Comparison of ENCODE assay signal across 8 cellular contexts in genomic region chr6:56890683-56891429, GRCh38.
DNase-seq lines count a peak whose midpoint lies in the region; ATAC-seq and TF ChIP-seq lines count a peak whose summit lies in the region.

No MANE protein-coding gene starts in this region.

- WGBS in gastroesophageal sphincter (ENCODE audit: low coverage in 1 of 2), 2 donors = 28 to 44% methylated on average over 4 to 5 of the region's 8 CpGs

- H3K36me3 Mint-ChIP-seq in naive thymus-derived CD8-positive, alpha-beta T cell = no peaks in the 10 kb centered on the region

- H3K27ac ChIP-seq in RWPE2 (ENCODE audit: poor library complexity, severe bottlenecking) (no peak overlapping the region), gastroesophageal sphincter (peak overlapping the region; percentile 51 to 80 (median 70))

- no peak overlapping the region for H3K27ac Mint-ChIP-seq in naive thymus-derived CD8-positive, alpha-beta T cell

- H3K4me3 Mint-ChIP-seq in naive thymus-derived CD8-positive, alpha-beta T cell = no peak overlapping the region

- POLR2A ChIA-PET in naive thymus-derived CD8-positive, alpha-beta T cell (lab: Charles Lee) = no interaction called here

- H3K4me3 ChIP-seq in RWPE2 (ENCODE audit: severe bottlenecking) (no peak overlapping the region), gastroesophageal sphincter (no peak overlapping the region)

- no peaks in the 10 kb centered on the region for H3K27me3 ChIP-seq in RWPE2 (ENCODE audit: insufficient read depth, poor library complexity, severe bottlenecking)
- no peaks in the 10 kb centered on the region for H3K27me3 ChIP-seq in gastroesophageal sphincter

- no peaks in the 10 kb centered on the region for H3K9me3 Mint-ChIP-seq in naive thymus-derived CD8-positive, alpha-beta T cell

- no peak for TF ChIP-seq POLR2A in gastroesophageal sphincter (IDR thresholded peaks at IDR 0.05)

- H3K4me1 ChIP-seq in RWPE2 (ENCODE audit: insufficient read depth, poor library complexity, severe bottlenecking) (peaks cover 7% of the 10 kb centered on the region), gastroesophageal sphincter (peaks cover 0 to 13% (median 0%) of the 10 kb centered on the region in 3 donors)

- DNase-seq in AG20443 (ENCODE audit: low spot score) (peak; percentile 72), RWPE2 (ENCODE audit: low spot score) (no peak), germinal center (ENCODE audit: low spot score) (no peak), 8988T (no peak)
- no peak for DNase-seq in naive thymus-derived CD8-positive, alpha-beta T cell

- no peaks in the 10 kb centered on the region for H3K9me3 ChIP-seq in RWPE2 (ENCODE audit: severe bottlenecking)
- H3K9me3 ChIP-seq in gastroesophageal sphincter = no peaks in the 10 kb centered on the region

- H3K36me3 ChIP-seq in RWPE2 (ENCODE audit: low read depth) = no peaks in the 10 kb centered on the region; the same call in 1 of the 2 replicates
- H3K36me3 ChIP-seq in gastroesophageal sphincter = no peaks in the 10 kb centered on the region

- TF ChIP-seq CTCF in RWPE2 (IDR thresholded peaks at IDR 0.05; ENCODE audit: poor library complexity, severe bottlenecking) (no peak), gastroesophageal sphincter (IDR thresholded peaks at IDR 0.05) (no peak)

- no peaks in the 10 kb centered on the region for H3K27me3 Mint-ChIP-seq in naive thymus-derived CD8-positive, alpha-beta T cell

- TF ChIP-seq EP300 in gastroesophageal sphincter (IDR thresholded peaks at IDR 0.05) = no peak

- H3K4me1 Mint-ChIP-seq in naive thymus-derived CD8-positive, alpha-beta T cell = peaks cover 2 to 19% (median 14%) of the 10 kb centered on the region in 4 donors

- ATAC-seq in GM19023 (IDR thresholded peaks at IDR 0.05; ENCODE audit: unreplicated experiment) = peak; percentile 93
- peak; percentile 97 for ATAC-seq in HG03064 (IDR thresholded peaks at IDR 0.05; ENCODE audit: low read depth, unreplicated experiment)
- ATAC-seq in RWPE2 (ENCODE audit: low read depth) = peak; percentile 48; the same call in 2 of the 3 replicates
- ATAC-seq in gastroesophageal sphincter = peak; percentile 58
- ATAC-seq in naive thymus-derived CD8-positive, alpha-beta T cell = no peak

Comparison
In these comparisons a context has a peak if more than half of its experiments do, and no peak if none do; other contexts are left out.
1. ATAC-seq: peak in GM19023 (single experiment), HG03064 (single experiment), RWPE2 (single experiment) and gastroesophageal sphincter (single experiment); none in naive thymus-derived CD8-positive, alpha-beta T cell (0 of 2).